ENCODE assay signal across 10 cellular contexts in the genomic region with DNA sequence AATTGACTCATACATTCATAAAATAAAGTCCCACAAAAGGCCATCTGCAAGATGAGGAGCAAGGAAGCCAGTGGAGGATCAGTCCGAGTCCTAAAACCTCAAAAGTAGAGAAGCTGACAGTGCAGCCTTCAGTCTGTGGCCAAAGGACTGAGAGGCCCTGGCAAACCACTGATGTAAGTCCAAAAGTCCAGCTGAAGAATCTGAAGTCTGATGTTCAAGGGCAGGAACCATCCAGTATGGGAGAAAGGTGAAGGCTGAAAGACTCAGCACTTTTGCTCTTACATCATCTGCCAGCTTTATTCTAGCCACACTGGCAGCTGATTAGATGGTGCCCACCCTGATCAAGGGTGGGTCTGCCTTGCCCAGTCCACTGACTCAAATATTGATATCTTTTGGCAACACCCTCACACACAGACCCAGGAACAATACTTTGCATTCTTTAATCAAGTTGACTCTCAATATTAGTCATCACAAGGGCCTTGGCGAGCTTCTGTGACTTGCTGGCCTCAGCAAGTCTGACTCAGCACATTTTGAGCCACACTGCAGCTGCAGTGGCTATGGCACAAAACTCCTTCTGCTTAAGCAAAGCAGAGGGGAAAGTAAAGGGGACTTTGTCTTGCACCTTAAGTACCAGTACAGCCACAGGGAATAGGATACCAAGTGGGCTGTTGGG.
DNase-seq lines count a peak whose midpoint lies in the region; ATAC-seq, FAIRE-seq and TF ChIP-seq lines count a peak whose summit lies in the region.
"Had no signal": no experiment of that assay in that cellular context is flagged by ENCODE, and none has a peak within 500 bp of the region (broad histone marks: within the 10 kb centered on the region; RNA-seq: fewer than 3 reads in every experiment).

No MANE protein-coding gene starts in this region.

- H3K27ac ChIP-seq in epithelial cell of prostate (peak overlapping the region; percentile 5), vagina (no peak overlapping the region)

- H3K36me3 ChIP-seq in vagina: no peaks in the 10 kb centered on the region

- ATAC-seq in GM21576 (IDR thresholded peaks at IDR 0.05; ENCODE audit: unreplicated experiment): peak; percentile 70
- peak; percentile 93 for ATAC-seq in HG03565 (IDR thresholded peaks at IDR 0.05; ENCODE audit: unreplicated experiment)
- ATAC-seq in HG03025 (IDR thresholded peaks at IDR 0.05; ENCODE audit: low FRiP score, unreplicated experiment): no peak

- TF ChIP-seq POLR2A in GM12891 (IDR thresholded peaks at IDR 0.05; ENCODE audit: low read depth, low read length): no peak
- TF ChIP-seq POLR2A in vagina (IDR thresholded peaks at IDR 0.05): no peak

- no peak overlapping the region for H3K4me3 ChIP-seq in vagina

- intact Hi-C loops in vagina (cut with DNase I): no loop called here

- H3K9me3 ChIP-seq in vagina: no peaks in the 10 kb centered on the region

- no peaks in the 10 kb centered on the region for H3K27me3 ChIP-seq in vagina

- H3K4me1 ChIP-seq in vagina: no peaks in the 10 kb centered on the region

- peak; percentile 70 for DNase-seq in EL
- peak; percentile 41 for DNase-seq in epithelial cell of prostate (ENCODE audit: low read depth, low spot score)
- no peak for DNase-seq in GM12891 (ENCODE audit: insufficient read length, low spot score)
- no peak for DNase-seq in vagina (ENCODE audit: extremely low spot score in 2 of 2)
- DNase-seq in A172 (ENCODE audit: low spot score): no peak
- DNase-seq: activated CD4-positive, CD25-positive, alpha-beta regulatory T cell; NCI-H146 had no signal

- FAIRE-seq in GM12891 (lab: Jason Lieb, UNC): no peak

- no peak for TF ChIP-seq CTCF in vagina (IDR thresholded peaks at IDR 0.05)

TF ChIP-seq in GM12891, 5 proteins besides CTCF, POLR2A, EP300 and RAD21:
- TF ChIP-seq SPI1 (IDR thresholded peaks at IDR 0.05; ENCODE audit: low read depth, low read length) (no peak), POU2F2 (IDR thresholded peaks at IDR 0.05; ENCODE audit: low read depth, low read length) (no peak), POLR2AphosphoS5 (IDR thresholded peaks at IDR 0.05; ENCODE audit: low read depth, low read length) (no peak), PAX5 (IDR thresholded peaks at IDR 0.05; ENCODE audit: insufficient read depth, low read length, severe bottlenecking) (no peak), TAF1 (IDR thresholded peaks at IDR 0.05; ENCODE audit: low read depth, low read length) (no peak)

Comparison
In these comparisons a context has a peak if more than half of its experiments do, and no peak if none do; other contexts are left out.
1. DNase-seq: peak in EL (single experiment) and epithelial cell of prostate (single experiment); none in GM12891 (single experiment), vagina (0 of 2) and A172 (single experiment).